Comparison of ENCODE assay signal across 8 cellular contexts in genomic region chr3:22960326-22960984, GRCh38.
A peak's percentile ranks its signal among the peaks of the same experiment; 100 is the strongest.
DNase-seq lines count a peak whose midpoint lies in the region; ATAC-seq and TF ChIP-seq lines count a peak whose summit lies in the region.

No MANE protein-coding gene starts in this region.

- H3K4me3 ChIP-seq in BJ (ENCODE audit: low read depth, low read length) (no peak overlapping the region), osteoblast (ENCODE audit: insufficient read depth, low read length) (no peak overlapping the region)

- H2AFZ ChIP-seq in osteoblast (ENCODE audit: low read length), result no peak overlapping the region

- no peaks in the 10 kb centered on the region for H4K20me1 ChIP-seq in osteoblast (ENCODE audit: insufficient read depth, low read length)

- H3K36me3 ChIP-seq in BJ (ENCODE audit: control insufficient read depth, insufficient read depth, low read length), result no peaks in the 10 kb centered on the region
- no peaks in the 10 kb centered on the region for H3K36me3 ChIP-seq in osteoblast (ENCODE audit: insufficient read depth, low read length)

- no peaks in the 10 kb centered on the region for H3K79me2 ChIP-seq in osteoblast (ENCODE audit: insufficient read depth, low read length)

- DNase-seq in BJ (ENCODE audit: low read depth), result no peak
- DNase-seq in RWPE1 (ENCODE audit: low spot score), result peak; percentile 10
- peak; percentile 6 for DNase-seq in fibroblast of gingiva (ENCODE audit: low read depth)
- no peak for DNase-seq in osteoblast (ENCODE audit: insufficient read length, low spot score, missing footprints)
- DNase-seq in GM19238 (ENCODE audit: insufficient read length, low spot score), result no peak

- ATAC-seq in GM18511 (IDR thresholded peaks at IDR 0.05; ENCODE audit: unreplicated experiment), result peak; percentile 46
- ATAC-seq in HG03378 (IDR thresholded peaks at IDR 0.05; ENCODE audit: unreplicated experiment), result peak; percentile 46
- no peak for ATAC-seq in GM18873 (IDR thresholded peaks at IDR 0.05; ENCODE audit: low FRiP score, unreplicated experiment)

- H3K27me3 ChIP-seq in BJ (ENCODE audit: control insufficient read depth, insufficient read depth, low read length) (no peaks in the 10 kb centered on the region), osteoblast (ENCODE audit: insufficient read depth, low read length) (no peaks in the 10 kb centered on the region)

- H3K4me2 ChIP-seq in osteoblast (ENCODE audit: insufficient read depth, low read length), result no peak overlapping the region

- no peaks in the 10 kb centered on the region for H3K9me3 ChIP-seq in osteoblast (ENCODE audit: low read depth, low read length)

- TF ChIP-seq CTCF in BJ (IDR thresholded peaks at IDR 0.05; ENCODE audit: insufficient read depth, low read depth, low read length) (peak; percentile 75), RWPE1 (conservative IDR thresholded peaks at IDR 0.05; ENCODE audit: low read depth) (peak; percentile 80), osteoblast (IDR thresholded peaks at IDR 0.05; ENCODE audit: extremely low read depth, low read depth, low read length) (peak; percentile 65)

- POLR2A ChIA-PET in BJ (lab: Charles Lee) (no interaction called here), RWPE1 (lab: Yijun Ruan, JAX; ENCODE audit: low non-redundant PET) (no interaction called here)

- H3K4me1 ChIP-seq in osteoblast (ENCODE audit: insufficient read depth, low read length), result no peaks in the 10 kb centered on the region

- H3K27ac ChIP-seq in RWPE1, result no peak overlapping the region
- H3K27ac ChIP-seq in osteoblast (ENCODE audit: low read depth, low read length), result no peak overlapping the region

- CTCF ChIA-PET in BJ (lab: Yijun Ruan, JAX), result interaction anchor here (2.2 kb wide), 1 partner anchor 12 kb away, joined by 6 read pairs; no protein-coding TSS in a partner anchor
- CTCF ChIA-PET in RWPE1 (lab: Yijun Ruan, JAX), result interaction anchor here (0.5 to 1.3 kb wide), 6 partner anchors 45 to 788 kb away, joined by 3 to 6 read pairs (median 4); no protein-coding TSS in a partner anchor

Comparison
In these comparisons a context has a peak if more than half of its experiments do, and no peak if none do; other contexts are left out.
1. DNase-seq: peak in RWPE1 (single experiment) and fibroblast of gingiva (single experiment); none in BJ (single experiment), osteoblast (single experiment) and GM19238 (single experiment).
2. Peak in every context shown above with its lines, with median percentiles within 50 percentile points of each other: CTCF ChIP-seq.